ENCODE assay signal across 8 cellular contexts in genomic region chr2:18749912-18750526, GRCh38.
DNase-seq lines count a peak whose midpoint lies in the region; ATAC-seq and TF ChIP-seq lines count a peak whose summit lies in the region.

No MANE protein-coding gene starts in this region.

- H3K27ac ChIP-seq in PC-3 (ENCODE audit: low read length), result no peak overlapping the region

- H3K79me2 ChIP-seq in PC-3 (ENCODE audit: low read length), result no peaks in the 10 kb centered on the region

- TF ChIP-seq CTCF in PC-3 (conservative IDR thresholded peaks at IDR 0.05; ENCODE audit: low read depth, low read length), result peak; percentile 83
- peak; percentile 77 for TF ChIP-seq CTCF in astrocyte of the spinal cord (IDR thresholded peaks at IDR 0.05; ENCODE audit: low read depth, low read length)

- ATAC-seq in PC-3 (no peak), HG02870 (IDR thresholded peaks at IDR 0.05; ENCODE audit: unreplicated experiment) (no peak), HG03025 (IDR thresholded peaks at IDR 0.05; ENCODE audit: low FRiP score, unreplicated experiment) (no peak)

- H3K4me3 ChIP-seq in PC-3 (ENCODE audit: low read length) (no peak overlapping the region), astrocyte of the spinal cord (ENCODE audit: low read depth, low read length) (no peak overlapping the region)

- POLR2A ChIA-PET in PC-3 (lab: Charles Lee; ENCODE audit: unreplicated experiment), result no interaction called here

- no TSS peak for BruUV-seq in PC-3 (replicated peaks; lab: Mats Ljungman, UMichigan)

- no peak overlapping the region for H3K4me2 ChIP-seq in PC-3 (ENCODE audit: low read length)

- H3K9ac ChIP-seq in PC-3 (ENCODE audit: low read length), result no peak overlapping the region

- intact Hi-C loops in PC-3 (cut with micrococcal nuclease), result loop anchor here (1.0 to 5.0 kb wide), 9 partner anchors 132 to 1113 kb away; partner anchors contain the start of gene OSR1

- no peaks in the 10 kb centered on the region for H3K9me3 ChIP-seq in PC-3 (ENCODE audit: low read length)

- peaks cover 35% of the 10 kb centered on the region for H3K4me1 ChIP-seq in PC-3 (ENCODE audit: insufficient read depth, low read length)

- in situ Hi-C loops in astrocyte of the spinal cord (cut with HindIII; ENCODE audit: low sequenced_read_pairs), result no loop called here

- H3K27me3 ChIP-seq in PC-3 (ENCODE audit: low read length), result no peaks in the 10 kb centered on the region

- DNase-seq in DMS153 treated with DMSO at 0.1 percent for 48 hours (lab: John Stamatoyannopoulos, UW; ENCODE audit: unreplicated experiment) (peak; percentile 42), HPDE6-E6E7 (ENCODE audit: extremely low spot score) (peak; percentile 17), PC-3 (peak; percentile 74), astrocyte of the spinal cord (ENCODE audit: low read depth, low spot score) (peak; percentile 73), iris pigment epithelial cell (ENCODE audit: low read depth) (peak; percentile 68)
- peak; percentile 5 for DNase-seq in stimulated activated CD4-positive, alpha-beta T cell treated with anti-CD3 and anti-CD28 coated beads, Interleukin-4, amount 100 ng/mL, for 1 hour

- CTCF ChIA-PET in PC-3 (lab: Charles Lee), result no interaction called here

- H3K9me2 ChIP-seq in PC-3 (replicated peaks; ENCODE audit: low read length), result no peaks in the 10 kb centered on the region

- H3K36me3 ChIP-seq in PC-3 (ENCODE audit: low read depth, low read length), result no peaks in the 10 kb centered on the region

- H4K20me1 ChIP-seq in PC-3 (ENCODE audit: low read length), result no peaks in the 10 kb centered on the region

- H2AFZ ChIP-seq in PC-3 (ENCODE audit: low read length), result no peak overlapping the region

- H3F3A ChIP-seq in PC-3 (ENCODE audit: low read length, unreplicated experiment), result no peaks in the 10 kb centered on the region

Comparison
In these comparisons a context has a peak if more than half of its experiments do, and no peak if none do; other contexts are left out.
1. DNase-seq: peak in every context shown above with its lines; median percentile 74 in PC-3; 73 in astrocyte of the spinal cord; 68 in iris pigment epithelial cell; 42 in DMS153 treated with DMSO at 0.1 percent for 48 hours; 17 in HPDE6-E6E7; 5 in stimulated activated CD4-positive, alpha-beta T cell treated with anti-CD3 and anti-CD28 coated beads, Interleukin-4, amount 100 ng/mL, for 1 hour.